8 cellular contexts compared by ENCODE assay signal in genomic region chr19:18848860-18849661, GRCh38. TPM values are rescaled to one million over a fixed set of nuclear protein-coding genes. Genes with fewer than 3 reads are reported as not detected.
DNase-seq lines count a peak whose midpoint lies in the region; TF ChIP-seq lines count a peak whose summit lies in the region.

No MANE protein-coding gene starts in this region.

- no peak overlapping the region for H3K4me2 ChIP-seq in MM.1S (ENCODE audit: low read depth, low read length)

- no peaks in the 10 kb centered on the region for H3K27me3 ChIP-seq in MM.1S (replicated peaks; ENCODE audit: insufficient read depth, low read length)

- peak; percentile 34 to 44 for DNase-seq in stimulated activated CD4-positive, alpha-beta T cell treated with anti-CD3 and anti-CD28 coated beads, Interleukin-2, amount 100 ng/mL, for 24 hours
- no peak for DNase-seq in stimulated activated CD4-positive, alpha-beta T cell treated with anti-CD3 and anti-CD28 coated beads, Interleukin-4, amount 100 ng/mL, for 4 hours
- DNase-seq in caudate nucleus (lab: John Stamatoyannopoulos, UW) (peak in 37 of 61 donors; percentile 12 to 68 (median 33)), lower leg skin (ENCODE audit: low spot score in 2 of 2) (peak; percentile 70 to 90), MM.1S (no peak), HK-2 (ENCODE audit: unreplicated experiment) (no peak)
- DNase-seq in central memory CD4-positive, alpha-beta T cell, result no peak

- H3K9me2 ChIP-seq in MM.1S (replicated peaks; ENCODE audit: insufficient read depth, low read length), result no peaks in the 10 kb centered on the region

- H3K4me3 ChIP-seq in lower leg skin (ENCODE audit: low read depth, poor library complexity, severe bottlenecking) (no peak overlapping the region), MM.1S (ENCODE audit: low read length) (no peak overlapping the region)

- no peak overlapping the region for H2AFZ ChIP-seq in MM.1S (ENCODE audit: low read length)

- no peak for TF ChIP-seq POLR2A in lower leg skin (IDR thresholded peaks at IDR 0.05)

- peaks cover 10% of the 10 kb centered on the region for H3K36me3 ChIP-seq in MM.1S (replicated peaks; ENCODE audit: insufficient read depth, low read length)

- TF ChIP-seq CTCF in lower leg skin (IDR thresholded peaks at IDR 0.05), result no peak
- TF ChIP-seq CTCF in MM.1S (IDR thresholded peaks at IDR 0.05; ENCODE audit: low read length), result no peak

- peaks cover 98% of the 10 kb centered on the region for H3K79me2 ChIP-seq in MM.1S (ENCODE audit: low read length)

- WGBS in lower leg skin, 2 donors, result 17 to 23% methylated on average over 23 of the region's 23 CpGs

- H4K20me1 ChIP-seq in MM.1S (ENCODE audit: insufficient read depth, low read length), result peaks cover 54% of the 10 kb centered on the region

- peak overlapping the region; percentile 88 for H3K27ac ChIP-seq in caudate nucleus (ENCODE audit: low read depth, low read length)
- peak overlapping the region; percentile 88 for H3K27ac ChIP-seq in temporal lobe (ENCODE audit: low read depth, low read length)
- H3K27ac ChIP-seq in MM.1S (ENCODE audit: low read length), result no peak overlapping the region

- no peaks in the 10 kb centered on the region for H3K9me3 ChIP-seq in MM.1S (replicated peaks; ENCODE audit: insufficient read depth, low read length)

- intact Hi-C loops in lower leg skin (cut with DNase I; ENCODE audit: low total_unique reads), result loop anchor here (10.0 kb wide), 2 partner anchors 254 to 394 kb away; no protein-coding TSS in a partner anchor

- no peak overlapping the region for H3K9ac ChIP-seq in MM.1S (ENCODE audit: low read length)

- peaks cover 22% of the 10 kb centered on the region for H3K4me1 ChIP-seq in MM.1S (ENCODE audit: low read length)

- H3F3A ChIP-seq in MM.1S (ENCODE audit: insufficient read depth, low read length), result no peaks in the 10 kb centered on the region

RNA-seq across cellular contexts. Expression of gene UPF1, which starts 17.3 kb away (rescaled TPM):
- 100 to 1,000 TPM in 3 of 4 donors, 10 to 100 TPM in 1; 91.6 to 116 (median 102) TPM for total RNA-seq in lower leg skin
- 37.1 TPM for total RNA-seq in temporal lobe

RNA-seq across cellular contexts. Expression of gene CERS1, which starts 46.9 kb away (rescaled TPM):
- under 1 TPM in 2 of 4 donors, not detected in 2; 0.39 to 0.57 TPM for total RNA-seq in lower leg skin
- total RNA-seq in temporal lobe, result 22.4 TPM

RNA-seq across cellular contexts. Expression of gene COMP, which starts 58.0 kb away (rescaled TPM):
- total RNA-seq in lower leg skin, result 10 to 100 TPM; 12.6 to 18.3 (median 14.9) TPM
- under 0.01 TPM for total RNA-seq in temporal lobe

Comparison
In these comparisons a context has a peak if more than half of its experiments do, and no peak if none do; other contexts are left out.
1. DNase-seq: peak in stimulated activated CD4-positive, alpha-beta T cell treated with anti-CD3 and anti-CD28 coated beads, Interleukin-2, amount 100 ng/mL, for 24 hours (2 of 2), caudate nucleus (37 of 61) and lower leg skin (2 of 2); none in stimulated activated CD4-positive, alpha-beta T cell treated with anti-CD3 and anti-CD28 coated beads, Interleukin-4, amount 100 ng/mL, for 4 hours (0 of 2), MM.1S (single experiment), central memory CD4-positive, alpha-beta T cell (single experiment) and HK-2 (single experiment).
2. RNA of gene CERS1, which starts 46.9 kb away (total RNA-seq): 22.4 TPM in temporal lobe (single experiment); 0.39 to 0.57 TPM in lower leg skin; every median in the first group is over 10 times any median in the second.
3. RNA of gene COMP, which starts 58.0 kb away (total RNA-seq): 12.6 to 18.3 TPM in lower leg skin; under 0.01 TPM in temporal lobe (single experiment); every median in the first group is over 10 times any median in the second.